In genomic region chr6:53055873-53056272, GRCh38 we compare ENCODE assay signal across 2 cellular contexts.
TF ChIP-seq lines count a peak whose summit lies in the region.

No MANE protein-coding gene starts in this region.

TF ChIP-seq in A549, 52 proteins besides CTCF, POLR2A, EP300 and RAD21:
- TF ChIP-seq MAFK (IDR thresholded peaks at IDR 0.05; ENCODE audit: partially characterized antibody) (peak; percentile 9), EHF (CRISPR knock-in tag; IDR thresholded peaks at IDR 0.05) (no peak)

TF ChIP-seq in K562, 482 proteins besides CTCF, POLR2A, EP300 and RAD21 (continues in another document):
- TF ChIP-seq HOXB6 (CRISPR knock-in tag; IDR thresholded peaks at IDR 0.05; ENCODE audit: borderline replicate concordance), result no peak
- TF ChIP-seq FUS (optimal IDR thresholded peaks at IDR 0.05; ENCODE audit: low read depth, low read length), result no peak
- TF ChIP-seq FOSL1 (tag; conservative IDR thresholded peaks at IDR 0.05), result peak; percentile 65
- TF ChIP-seq HMGN3 (IDR thresholded peaks at IDR 0.05; ENCODE audit: borderline replicate concordance, extremely low read depth, insufficient read length, low read depth, low read length), result no peak
- TF ChIP-seq ZBTB1 (CRISPR knock-in tag; IDR thresholded peaks at IDR 0.05; ENCODE audit: borderline replicate concordance, low read depth), result no peak
- TF ChIP-seq SIN3A (IDR thresholded peaks at IDR 0.05; ENCODE audit: borderline replicate concordance in 2 of 2, control insufficient read depth in 1 of 2, low read depth in 2 of 2, low read length in 2 of 2), result no peak
- TF ChIP-seq KHSRP (IDR thresholded peaks at IDR 0.05), result no peak
- no peak for TF ChIP-seq NCOA6 (IDR thresholded peaks at IDR 0.05)
- no peak for TF ChIP-seq ZBTB17 (CRISPR knock-in tag; IDR thresholded peaks at IDR 0.05)
- no peak for TF ChIP-seq NR2C1 (IDR thresholded peaks at IDR 0.05)
- TF ChIP-seq NR2C1 (tag; IDR thresholded peaks at IDR 0.05), result no peak
- no peak for TF ChIP-seq DEAF1 (CRISPR knock-in tag; IDR thresholded peaks at IDR 0.05)
- TF ChIP-seq SMARCA4 (IDR thresholded peaks at IDR 0.05), result peak; percentile 59
- TF ChIP-seq ARID1B (IDR thresholded peaks at IDR 0.05), result peak; percentile 47
- no peak for TF ChIP-seq ZBTB26 (CRISPR knock-in tag; IDR thresholded peaks at IDR 0.05)
- TF ChIP-seq ZEB2 (IDR thresholded peaks at IDR 0.05), result 0 out of 2 replicates have a peak, but pooled peaks have one; percentile 20
- TF ChIP-seq FOXA3 (CRISPR knock-in tag; conservative IDR thresholded peaks at IDR 0.05 in 1 of 2, IDR thresholded peaks at IDR 0.05 in 1 of 2), result no peak
- TF ChIP-seq CGGBP1 (CRISPR knock-in tag; IDR thresholded peaks at IDR 0.05), result no peak
- no peak for TF ChIP-seq USF2 (CRISPR knock-in tag; IDR thresholded peaks at IDR 0.05)
- no peak for TF ChIP-seq ELF1 (tag; IDR thresholded peaks at IDR 0.05)
- no peak for TF ChIP-seq L3MBTL2 (IDR thresholded peaks at IDR 0.05)
- no peak for TF ChIP-seq SMARCA5 (IDR thresholded peaks at IDR 0.05)
- TF ChIP-seq E2F4 (CRISPR knock-in tag; IDR thresholded peaks at IDR 0.05; ENCODE audit: low read depth), result no peak
- no peak for TF ChIP-seq RFX5 (IDR thresholded peaks at IDR 0.05; ENCODE audit: low read depth, low read length)
- no peak for TF ChIP-seq SMAD1 (IDR thresholded peaks at IDR 0.05; ENCODE audit: low read depth, low read length, partially characterized antibody)
- TF ChIP-seq ARID3A (IDR thresholded peaks at IDR 0.05; ENCODE audit: borderline replicate concordance, low read depth, low read length), result no peak
- no peak for TF ChIP-seq WHSC1 (IDR thresholded peaks at IDR 0.05; ENCODE audit: low read length)
- no peak for TF ChIP-seq ZNF354B (CRISPR knock-in tag; IDR thresholded peaks at IDR 0.05)
- TF ChIP-seq CEBPG (CRISPR knock-in tag; IDR thresholded peaks at IDR 0.05), result no peak
- TF ChIP-seq CEBPG (tag; conservative IDR thresholded peaks at IDR 0.05 in 1 of 2, IDR thresholded peaks at IDR 0.05 in 1 of 2), result peak; percentile 29 to 43; a peak in 1 of 4 replicates
- TF ChIP-seq ZNF124 (CRISPR knock-in tag; IDR thresholded peaks at IDR 0.05), result no peak
- TF ChIP-seq CSDE1 (IDR thresholded peaks at IDR 0.05), result no peak
- no peak for TF ChIP-seq REST (CRISPR knock-in tag; IDR thresholded peaks at IDR 0.05; ENCODE audit: low read depth)
- no peak for TF ChIP-seq ZNF24 (IDR thresholded peaks at IDR 0.05)
- 0 out of 2 replicates have a peak, but pooled peaks have one; percentile 10 for TF ChIP-seq JUND (IDR thresholded peaks at IDR 0.05; ENCODE audit: borderline replicate concordance, low read depth, low read length)
- TF ChIP-seq JUND (tag; IDR thresholded peaks at IDR 0.05; ENCODE audit: borderline replicate concordance, low read depth, low read length), result no peak
- TF ChIP-seq BRCA1 (IDR thresholded peaks at IDR 0.05), result no peak
- no peak for TF ChIP-seq BRCA1 (CRISPR knock-in tag; IDR thresholded peaks at IDR 0.05)
- no peak for TF ChIP-seq ZNF511 (CRISPR knock-in tag; IDR thresholded peaks at IDR 0.05)
- TF ChIP-seq XRCC4 (IDR thresholded peaks at IDR 0.05; ENCODE audit: extremely low read depth, insufficient read depth, insufficient read length), result no peak
- no peak for TF ChIP-seq BCLAF1 (IDR thresholded peaks at IDR 0.05; ENCODE audit: borderline replicate concordance in 1 of 2, control insufficient read depth in 1 of 2, low read depth in 2 of 2, low read length in 1 of 2)
- no peak for TF ChIP-seq ZNF436 (CRISPR knock-in tag; IDR thresholded peaks at IDR 0.05)
- no peak for TF ChIP-seq GATAD2B (IDR thresholded peaks at IDR 0.05; ENCODE audit: borderline replicate concordance)
- no peak for TF ChIP-seq ESRRB (CRISPR knock-in tag; IDR thresholded peaks at IDR 0.05; ENCODE audit: borderline replicate concordance)
- TF ChIP-seq FOXM1 (IDR thresholded peaks at IDR 0.05; ENCODE audit: low read depth), result no peak
- TF ChIP-seq FOXM1 (CRISPR knock-in tag; IDR thresholded peaks at IDR 0.05; ENCODE audit: low read depth), result no peak
